Comparison of ENCODE assay signal across 8 cellular contexts in genomic region chr6:159982726-159983506, GRCh38. TPM values are rescaled to one million over a fixed set of nuclear protein-coding genes. Genes with fewer than 3 reads are reported as not detected.
DNase-seq lines count a peak whose midpoint lies in the region; ATAC-seq and TF ChIP-seq lines count a peak whose summit lies in the region.
"Had no signal": no experiment of that assay in that cellular context is flagged by ENCODE, and none has a peak within 500 bp of the region (broad histone marks: within the 10 kb centered on the region; RNA-seq: fewer than 3 reads in every experiment).

No MANE protein-coding gene starts in this region.

- no peak for TF ChIP-seq POLR2A in sigmoid colon (IDR thresholded peaks at IDR 0.05)
- no peak for TF ChIP-seq POLR2A in GM18505 (IDR thresholded peaks at IDR 0.05; ENCODE audit: borderline replicate concordance, extremely low read depth, insufficient read depth, insufficient read length)

- 51 to 76% methylated on average over 6 of the region's 6 CpGs for WGBS in sigmoid colon, 2 donors

- H3K27me3 ChIP-seq in sigmoid colon: no peaks in the 10 kb centered on the region

- no peak overlapping the region for H3K4me3 ChIP-seq in choroid plexus epithelial cell (ENCODE audit: low read depth, low read length)
- H3K4me3 ChIP-seq in sigmoid colon: no peak overlapping the region

- TF ChIP-seq CTCF in choroid plexus epithelial cell (conservative IDR thresholded peaks at IDR 0.05; ENCODE audit: low read depth, low read length): no peak
- no peak for TF ChIP-seq CTCF in sigmoid colon (IDR thresholded peaks at IDR 0.05)

- H3K4me1 ChIP-seq in sigmoid colon: peaks cover 0 to 82% (median 61%) of the 10 kb centered on the region in 4 donors

- peak; percentile 42 for ATAC-seq in GM19438 (IDR thresholded peaks at IDR 0.05; ENCODE audit: low read depth, unreplicated experiment)
- ATAC-seq in GM18505 (IDR thresholded peaks at IDR 0.05; ENCODE audit: unreplicated experiment): no peak
- ATAC-seq: HCT116 had no signal

- no peaks in the 10 kb centered on the region for H3K9me3 ChIP-seq in sigmoid colon

- DNase-seq in MV-4-11 (lab: John Stamatoyannopoulos, UW) (peak; percentile 73), choroid plexus epithelial cell (ENCODE audit: low read depth) (peak; percentile 86), sigmoid colon (no peak), pons (ENCODE audit: low spot score) (no peak), nucleus accumbens (lab: John Stamatoyannopoulos, UW) (no peak)

- peak overlapping the region in 3 of 4 donors; percentile 56 to 66 (median 56) for H3K27ac ChIP-seq in sigmoid colon

- intact Hi-C loops in sigmoid colon (cut with DNase I): no loop called here

- H3K36me3 ChIP-seq in sigmoid colon: no peaks in the 10 kb centered on the region

- TF ChIP-seq EP300 in sigmoid colon (IDR thresholded peaks at IDR 0.05): no peak

RNA-seq across cellular contexts. Expression of gene IGF2R, which starts 14.0 kb away (rescaled TPM):
- 10 to 100 TPM; 34.6 to 80.9 (median 42.8) TPM for total RNA-seq in sigmoid colon
- polyA plus RNA-seq in sigmoid colon: 10 to 100 TPM in 2 of 3 donors, 1 to 10 TPM in 1; 3.6 to 43.7 (median 10.9) TPM

Comparison
In these comparisons a context has a peak if more than half of its experiments do, and no peak if none do; other contexts are left out.
1. DNase-seq: peak in MV-4-11 (single experiment) and choroid plexus epithelial cell (single experiment); none in sigmoid colon (single experiment), pons (single experiment) and nucleus accumbens (0 of 56).